1 cellular context compared by ENCODE assay signal in genomic region chr3:141313091-141313683, GRCh38.
TF ChIP-seq lines count a peak whose summit lies in the region.

No MANE protein-coding gene starts in this region.

TF ChIP-seq in SK-N-SH, 30 proteins besides CTCF, POLR2A, EP300 and RAD21 (continued from another document):
- no peak for TF ChIP-seq USF2 (IDR thresholded peaks at IDR 0.05; ENCODE audit: borderline replicate concordance, low read depth, low read length)
- TF ChIP-seq GATA2 (CRISPR knock-in tag; IDR thresholded peaks at IDR 0.05), result no peak
- no peak for TF ChIP-seq CHD2 (IDR thresholded peaks at IDR 0.05; ENCODE audit: low read length, partially characterized antibody)
- TF ChIP-seq YY1 (IDR thresholded peaks at IDR 0.05; ENCODE audit: low read depth), result no peak
- TF ChIP-seq RFX5 (IDR thresholded peaks at IDR 0.05; ENCODE audit: low read length), result no peak
- TF ChIP-seq REST (IDR thresholded peaks at IDR 0.05; ENCODE audit: low read depth, low read length), result no peak
- no peak for TF ChIP-seq MXI1 (IDR thresholded peaks at IDR 0.05; ENCODE audit: low read depth, low read length)
- TF ChIP-seq JUND (IDR thresholded peaks at IDR 0.05), result no peak
TF ChIP-seq in SK-N-SH: peak in this region for 0.
